1 cellular context compared by ENCODE assay signal in genomic region chr3:141078200-141078599, GRCh38.
TF ChIP-seq lines count a peak whose summit lies in the region.

No MANE protein-coding gene starts in this region.

TF ChIP-seq in WTC11, 78 proteins besides CTCF, POLR2A, EP300 and RAD21 (continued from another document):
- no peak for TF ChIP-seq E2F1 (CRISPR knock-in tag; IDR thresholded peaks at IDR 0.05)
TF ChIP-seq in WTC11: peak in this region for 0.
